25 cellular contexts compared by ENCODE assay signal in the genomic region with DNA sequence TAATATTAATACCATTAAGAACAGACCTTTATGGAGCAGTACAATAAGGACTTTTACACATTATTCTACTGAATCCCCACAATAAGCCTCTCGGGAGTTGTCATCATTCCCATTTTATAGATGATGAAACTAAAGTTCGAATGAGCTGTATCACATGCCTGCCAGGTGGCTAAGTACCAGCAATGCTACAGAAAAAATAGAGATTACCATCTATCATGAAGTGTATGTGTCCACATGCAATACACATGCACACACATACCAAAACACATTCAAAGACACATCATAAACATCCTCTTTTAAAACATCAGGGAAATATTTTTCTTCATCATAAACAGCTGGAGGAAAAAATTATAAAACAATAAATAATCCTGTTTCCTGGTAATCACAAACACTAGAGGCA.
"Had no signal": no experiment of that assay in that cellular context is flagged by ENCODE, and none has a peak within 500 bp of the region (broad histone marks: within the 10 kb centered on the region; RNA-seq: fewer than 3 reads in every experiment).

No MANE protein-coding gene starts in this region.

- H3K27ac ChIP-seq: left lung, lower lobe of right lung, neural progenitor cell, neutrophil, ovary, right atrium auricular region, tibial nerve, uterus had no signal

- ATAC-seq: left colon; left lung; lower lobe of right lung; natural killer cell; right lobe of liver; stimulated activated memory B cell treated with anti-CD40 and anti-IgM and Interleukin-4, amounts not matched to agents 10 μg/mL and 1 μg/mL and 100 μg/mL, for 72 hours; stimulated activated naive CD8-positive, alpha-beta T cell treated with anti-CD3 and anti-CD28 coated beads, Interleukin-15, amount 100 ng/mL, for 72 hours had no signal

- DNase-seq: hypothalamus; immature natural killer cell; kidney; left colon; left lung; lower lobe of right lung; mesendoderm; naive B cell; natural killer cell; nephron progenitor cell; ovary; right lobe of liver; stimulated activated CD4-positive, alpha-beta T cell treated with anti-CD3 and anti-CD28 coated beads, Interleukin-1b, Interleukin-23, amount 100 ng/mL, for 48 hours; stimulated activated CD4-positive, alpha-beta T cell treated with anti-CD3 and anti-CD28 coated beads, Interleukin-2, amount 100 ng/mL, for 48 hours; stimulated activated CD4-positive, alpha-beta T cell treated with anti-CD3 and anti-CD28 coated beads, Interleukin-4, amount 100 ng/mL, for 4 hours; stimulated activated CD8-positive, alpha-beta memory T cell treated with anti-CD3 and anti-CD28 coated beads, Interleukin-4, amount 100 ng/mL, for 48 hours; stimulated activated naive CD4-positive, alpha-beta T cell treated with Interleukin-2 at 50 U/mL for 16 hours; stimulated activated naive CD8-positive, alpha-beta T cell treated with anti-CD3 and anti-CD28 coated beads, Interleukin-15, amount 100 ng/mL, for 72 hours; substantia nigra; uterus had no signal
